ENCODE assay signal across 34 cellular contexts in the genomic region with DNA sequence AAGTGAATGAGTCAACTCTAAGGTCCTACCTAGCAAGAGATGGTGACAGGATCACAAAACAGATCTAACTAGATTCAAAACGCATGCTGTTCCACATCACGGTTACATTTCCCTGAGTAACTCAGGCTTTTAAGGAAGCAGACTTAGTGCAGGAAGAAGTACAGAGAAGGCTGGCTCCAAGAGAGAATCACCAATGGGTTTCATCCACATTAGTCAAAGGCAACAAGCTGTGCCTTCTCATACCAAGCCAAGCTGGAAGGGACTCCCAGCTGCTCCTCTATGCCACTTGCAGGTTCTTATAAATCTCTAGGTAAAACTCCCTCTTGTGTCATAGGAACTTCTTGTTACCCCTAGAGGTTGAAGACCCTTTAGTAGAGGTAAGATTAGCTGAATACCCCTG.
"Had no signal": no experiment of that assay in that cellular context is flagged by ENCODE, and none has a peak within 500 bp of the region (broad histone marks: within the 10 kb centered on the region; RNA-seq: fewer than 3 reads in every experiment).

No MANE protein-coding gene starts in this region.

- H3K27ac ChIP-seq: adrenal gland, body of pancreas, brain microvascular endothelial cell, breast epithelium, VCaP had no signal

- H3K36me3 ChIP-seq: adrenal gland, brain microvascular endothelial cell, breast epithelium had no signal

- H3K27me3 ChIP-seq: adrenal gland, body of pancreas, brain microvascular endothelial cell, breast epithelium had no signal

- ATAC-seq: activated CD8-positive, alpha-beta T cell treated with anti-CD3 and anti-CD28 coated beads for 36 hours; activated naive CD4-positive, alpha-beta T cell treated with anti-CD3 and anti-CD28 coated beads, Interleukin-2, amount 50 U/mL, for 72 hours; activated T-cell treated with anti-CD3 and anti-CD28 coated beads, Interleukin-2, amount 50 U/mL, for 4 hours; activated T-cell treated with anti-CD3 and anti-CD28 coated beads, Interleukin-2, amount 50 U/mL, for 72 hours; activated T-helper 17 cell treated with anti-CD3 and anti-CD28 coated beads, Interleukin-2, amount 50 U/mL, for 72 hours; body of pancreas had no signal

- H3K9me3 ChIP-seq: adrenal gland, body of pancreas, breast epithelium had no signal

- H3K4me1 ChIP-seq: adrenal gland, body of pancreas, breast epithelium had no signal

- DNase-seq: activated B cell treated with CpG ODN at 0.5 μM for 24 hours; activated CD4-positive, alpha-beta memory T cell treated with anti-CD3 and anti-CD28 coated beads for 36 hours; activated CD4-positive, alpha-beta T cell treated with anti-CD3 and anti-CD28 coated beads for 4 hours; activated CD4-positive, alpha-beta T cell treated with anti-CD3 and anti-CD28 coated beads, Interleukin-2, amount 10 ng/mL, durations not matched to agents 24 days and 14 days; activated CD4-positive, alpha-beta T cell treated with anti-CD3 and anti-CD28 coated beads, Interleukin-2, amount 50 U/mL, for 1 hour; activated CD4-positive, alpha-beta T cell treated with anti-CD3 and anti-CD28 coated beads, Interleukin-2, amount 50 U/mL, for 4 hours; activated CD4-positive, CD25-positive, alpha-beta regulatory T cell treated with anti-CD3 and anti-CD28 coated beads, Interleukin-2, amount 50 U/mL, for 72 hours; activated CD8-positive, alpha-beta memory T cell treated with anti-CD3 and anti-CD28 coated beads, Interleukin-2, amount 50 U/mL, for 4 hours; activated CD8-positive, alpha-beta T cell treated with anti-CD3 and anti-CD28 coated beads for 36 hours; activated effector memory CD4-positive, alpha-beta T cell treated with anti-CD3 and anti-CD28 coated beads, Interleukin-2, amount 50 U/mL, for 16 hours; activated gamma-delta T cell treated with Interleukin-2 at 50 U/mL for 16 hours; activated naive CD4-positive, alpha-beta T cell; activated naive CD4-positive, alpha-beta T cell treated with anti-CD3 and anti-CD28 coated beads for 36 hours; activated naive CD4-positive, alpha-beta T cell treated with anti-CD3 and anti-CD28 coated beads, Interleukin-2, amount 50 U/mL, for 16 hours; activated naive CD8-positive, alpha-beta T cell treated with anti-CD3 and anti-CD28 coated beads for 36 hours; activated T-cell treated with anti-CD3 and anti-CD28 coated beads for 4 hours; activated T-cell treated with anti-CD3 and anti-CD28 coated beads, Interleukin-2, amount 50 U/mL, for 1 hour; activated T-cell treated with anti-CD3 and anti-CD28 coated beads, Interleukin-2, amount 50 U/mL, for 4 hours; activated T-cell treated with anti-CD3 and anti-CD28 coated beads, Interleukin-2, amount 50 U/mL, for 72 hours; adrenal gland; amniotic stem cell; aorta; body of pancreas; brain microvascular endothelial cell; central memory CD4-positive, alpha-beta T cell; T-helper 1 cell; T-helper 2 cell; T-helper 9 cell had no signal

- FAIRE-seq: astrocyte, TTC549 had no signal

- H3K4me3 ChIP-seq: adrenal gland, body of pancreas, breast epithelium had no signal
